In the genomic region with DNA sequence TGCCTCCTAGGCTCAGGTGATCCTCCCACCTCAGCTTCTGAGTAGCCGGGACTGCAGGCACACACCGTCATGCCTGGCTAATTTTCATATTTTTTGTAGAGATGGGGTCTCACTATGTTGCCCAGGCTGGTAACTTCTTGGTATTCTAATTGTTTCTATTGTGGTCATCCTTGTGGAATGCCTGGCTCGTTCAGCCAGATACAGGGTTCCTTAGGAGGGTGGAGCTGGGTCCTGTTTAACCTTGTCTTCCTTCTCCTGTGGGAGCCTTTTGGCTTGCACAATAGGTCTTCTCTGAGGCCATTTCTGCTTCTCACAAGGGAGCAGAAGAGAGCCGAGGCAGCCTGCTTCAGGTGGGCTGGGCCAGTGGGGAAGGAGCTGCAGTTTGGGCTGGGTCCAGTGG, we compare ENCODE assay signal across 9 cellular contexts. TPM values are rescaled to one million over a fixed set of nuclear protein-coding genes. Genes with fewer than 3 reads are reported as not detected.
DNase-seq lines count a peak whose midpoint lies in the region; ATAC-seq and TF ChIP-seq lines count a peak whose summit lies in the region.
"Had no signal": no experiment of that assay in that cellular context is flagged by ENCODE, and none has a peak within 500 bp of the region (broad histone marks: within the 10 kb centered on the region; RNA-seq: fewer than 3 reads in every experiment).

No MANE protein-coding gene starts in this region.

- H3K27ac ChIP-seq in CD4-positive, CD25-positive, alpha-beta regulatory T cell (ENCODE audit: insufficient read depth, low read length, poor library complexity, severe bottlenecking) = no peak overlapping the region
- peak overlapping the region; percentile 79 for H3K27ac ChIP-seq in osteoblast (ENCODE audit: low read depth, low read length)

- no peak overlapping the region for H3K4me3 ChIP-seq in CD4-positive, CD25-positive, alpha-beta regulatory T cell (ENCODE audit: low read depth, low read length)
- H3K4me3 ChIP-seq in osteoblast (ENCODE audit: insufficient read depth, low read length) = no peak overlapping the region

- H3K27me3 ChIP-seq in CD4-positive, CD25-positive, alpha-beta regulatory T cell (ENCODE audit: control insufficient read depth, insufficient read depth, low read length) = no peaks in the 10 kb centered on the region
- H3K27me3 ChIP-seq in osteoblast (ENCODE audit: insufficient read depth, low read length) = no peaks in the 10 kb centered on the region

- peaks cover 23% of the 10 kb centered on the region for H3K4me1 ChIP-seq in CD4-positive, CD25-positive, alpha-beta regulatory T cell (ENCODE audit: control insufficient read depth, insufficient read depth, low read length, poor library complexity, severe bottlenecking)
- H3K4me1 ChIP-seq in osteoblast (ENCODE audit: insufficient read depth, low read length) = peaks cover 42% of the 10 kb centered on the region

- H3K79me2 ChIP-seq in osteoblast (ENCODE audit: insufficient read depth, low read length) = peaks cover 98% of the 10 kb centered on the region

- peaks cover 13% of the 10 kb centered on the region for H3K36me3 Mint-ChIP-seq in CD4-positive, CD25-positive, alpha-beta regulatory T cell

- H3K4me1 Mint-ChIP-seq in CD4-positive, CD25-positive, alpha-beta regulatory T cell = peaks cover 5 to 62% (median 41%) of the 10 kb centered on the region in 4 donors

- no peak for TF ChIP-seq CTCF in osteoblast (IDR thresholded peaks at IDR 0.05; ENCODE audit: extremely low read depth, low read depth, low read length)

- H3K36me3 ChIP-seq in CD4-positive, CD25-positive, alpha-beta regulatory T cell (ENCODE audit: control insufficient read depth, insufficient read depth, low read length) = peaks cover 85% of the 10 kb centered on the region
- H3K36me3 ChIP-seq in osteoblast (ENCODE audit: insufficient read depth, low read length) = peaks cover 62% of the 10 kb centered on the region

- no peaks in the 10 kb centered on the region for H3K27me3 Mint-ChIP-seq in CD4-positive, CD25-positive, alpha-beta regulatory T cell

- no peak for ATAC-seq in CD4-positive, CD25-positive, alpha-beta regulatory T cell (ENCODE audit: low read depth in 2 of 2)
- no peak for ATAC-seq in HG02973 (IDR thresholded peaks at IDR 0.05; ENCODE audit: unreplicated experiment)

- no peaks in the 10 kb centered on the region for H3K9me3 Mint-ChIP-seq in CD4-positive, CD25-positive, alpha-beta regulatory T cell

- no peaks in the 10 kb centered on the region for H3K9me3 ChIP-seq in CD4-positive, CD25-positive, alpha-beta regulatory T cell (ENCODE audit: control insufficient read depth in 2 of 2, low read length in 2 of 2)
- no peaks in the 10 kb centered on the region for H3K9me3 ChIP-seq in osteoblast (ENCODE audit: low read depth, low read length)

- H3K4me2 ChIP-seq in osteoblast (ENCODE audit: insufficient read depth, low read length) = no peak overlapping the region

- peaks cover 24% of the 10 kb centered on the region for H4K20me1 ChIP-seq in osteoblast (ENCODE audit: insufficient read depth, low read length)

- no peak overlapping the region for H2AFZ ChIP-seq in osteoblast (ENCODE audit: low read length)

- peak overlapping the region in 2 of 4 donors; percentile 54 to 57 for H3K4me3 Mint-ChIP-seq in CD4-positive, CD25-positive, alpha-beta regulatory T cell

- DNase-seq in CD4-positive, CD25-positive, alpha-beta regulatory T cell = no peak
- peak; percentile 60 for DNase-seq in SKM-1 treated with dmso at 0.1 percent for 144 hours (lab: John Stamatoyannopoulos, UW; ENCODE audit: unreplicated experiment)
- DNase-seq in fibroblast of gingiva (ENCODE audit: low read depth) = peak; percentile 75
- peak; percentile 93 for DNase-seq in osteoblast (ENCODE audit: insufficient read length, low spot score, missing footprints)
- no peak for DNase-seq in anterior cingulate cortex (lab: John Stamatoyannopoulos, UW)
- no peak for DNase-seq in NCI-H2171 (lab: John Stamatoyannopoulos, UW)
- no peak for DNase-seq in pons (ENCODE audit: low spot score)
- DNase-seq: stimulated activated CD8-positive, alpha-beta memory T cell treated with anti-CD3 and anti-CD28 coated beads, Interleukin-4, amount 100 ng/mL, for 48 hours had no signal

- peak overlapping the region in 2 of 3 donors; percentile 78 to 87 for H3K27ac Mint-ChIP-seq in CD4-positive, CD25-positive, alpha-beta regulatory T cell

RNA-seq across cellular contexts. Expression of a gene that starts 15.7 kb away (rescaled TPM):
- total RNA-seq in CD4-positive, CD25-positive, alpha-beta regulatory T cell = 15.6 TPM
- 10 to 100 TPM; 27.2 to 33.4 (median 29.3) TPM for polyA plus RNA-seq in CD4-positive, CD25-positive, alpha-beta regulatory T cell
- total RNA-seq in osteoblast = 38.3 and 41.6 TPM in 2 replicates

RNA-seq across cellular contexts. Expression of a gene that starts 32.0 kb away (rescaled TPM):
- total RNA-seq in CD4-positive, CD25-positive, alpha-beta regulatory T cell = 0.37 TPM
- under 1 TPM in 3 of 4 donors, not detected in 1; 0.07 to 0.34 (median 0.24) TPM for polyA plus RNA-seq in CD4-positive, CD25-positive, alpha-beta regulatory T cell
- total RNA-seq in osteoblast = 6.2 and 9.4 TPM in 2 replicates

RNA-seq across cellular contexts. Expression of a gene that starts 54.3 kb away (rescaled TPM):
- 12.4 TPM for total RNA-seq in CD4-positive, CD25-positive, alpha-beta regulatory T cell
- polyA plus RNA-seq in CD4-positive, CD25-positive, alpha-beta regulatory T cell = 1 to 10 TPM in 2 of 4 donors, under 1 TPM in 2; 0.35 to 5.4 (median 0.83) TPM
- 3.8 and 6.2 TPM in 2 replicates for total RNA-seq in osteoblast

Comparison
In these comparisons a context has a peak if more than half of its experiments do, and no peak if none do; other contexts are left out.
1. DNase-seq: peak in SKM-1 treated with dmso at 0.1 percent for 144 hours (single experiment), fibroblast of gingiva (single experiment) and osteoblast (single experiment); none in CD4-positive, CD25-positive, alpha-beta regulatory T cell (0 of 3), anterior cingulate cortex (0 of 58), NCI-H2171 (single experiment) and pons (single experiment).